Comparison of ENCODE assay signal across 19 cellular contexts in genomic region chr2:159262904-159263303, GRCh38. TPM values are rescaled to one million over a fixed set of nuclear protein-coding genes. Genes with fewer than 3 reads are reported as not detected.
DNase-seq lines count a peak whose midpoint lies in the region; ATAC-seq and TF ChIP-seq lines count a peak whose summit lies in the region.
"Had no signal": no experiment of that assay in that cellular context is flagged by ENCODE, and none has a peak within 500 bp of the region (broad histone marks: within the 10 kb centered on the region; RNA-seq: fewer than 3 reads in every experiment).

No MANE protein-coding gene starts in this region.

- H3K9ac ChIP-seq in smooth muscle cell (ENCODE audit: low read depth), result no peak overlapping the region
- H3K9ac ChIP-seq: KMS-11 had no signal

- H3K27ac ChIP-seq in GM23338 (ENCODE audit: low read depth) (no peak overlapping the region), right cardiac atrium (ENCODE audit: low read length) (no peak overlapping the region), smooth muscle cell (ENCODE audit: low read depth) (peak overlapping the region; percentile 45)
- H3K27ac ChIP-seq: HL-60, KMS-11 had no signal

- H3K9me3 Mint-ChIP-seq in GM23338, result no peaks in the 10 kb centered on the region; the same call in 2 of the 3 replicates
- H3K9me3 Mint-ChIP-seq: CD8-positive, alpha-beta memory T cell; H9 had no signal

- H3K27ac Mint-ChIP-seq in GM23338, result peak overlapping the region; percentile 17; the same call in 1 of the 2 replicates
- H3K27ac Mint-ChIP-seq: CD8-positive, alpha-beta memory T cell; H9 had no signal

- no peaks in the 10 kb centered on the region for H4K20me1 ChIP-seq in GM23338 (replicated peaks; ENCODE audit: insufficient read depth)
- no peaks in the 10 kb centered on the region for H4K20me1 ChIP-seq in smooth muscle cell (ENCODE audit: low read depth)

- no peak overlapping the region for H2AFZ ChIP-seq in GM23338
- H2AFZ ChIP-seq in smooth muscle cell (ENCODE audit: low read depth), result no peak overlapping the region

- no peak overlapping the region for H3K4me3 Mint-ChIP-seq in GM23338
- H3K4me3 Mint-ChIP-seq: CD8-positive, alpha-beta memory T cell; H9 had no signal

- intact Hi-C loops in Right ventricle myocardium superior (cut with DNase I), result no loop called here
- intact Hi-C loops in right cardiac atrium (cut with DNase I), result no loop called here

- H3K36me3 ChIP-seq in GM23338 (ENCODE audit: insufficient read depth), result no peaks in the 10 kb centered on the region
- H3K36me3 ChIP-seq in smooth muscle cell (ENCODE audit: low read depth), result no peaks in the 10 kb centered on the region

- no peaks in the 10 kb centered on the region for H3K9me3 ChIP-seq in right cardiac atrium (ENCODE audit: control insufficient read depth, low read length)
- H3K9me3 ChIP-seq in smooth muscle cell (replicated peaks; ENCODE audit: low read depth), result no peaks in the 10 kb centered on the region

- H3K36me3 Mint-ChIP-seq in GM23338 (ENCODE audit: low read depth), result peaks cover 3% of the 10 kb centered on the region; the same call in 1 of the 3 replicates

- no peak overlapping the region for H3K4me2 ChIP-seq in GM23338
- peak overlapping the region; percentile 36 for H3K4me2 ChIP-seq in smooth muscle cell
- H3K4me2 ChIP-seq: KMS-11 had no signal

- WGBS in right cardiac atrium, result 51% methylated on average over 5 of the region's 5 CpGs
- 17% methylated on average over 5 of the region's 5 CpGs for whole genome bisulfite sequencing in smooth muscle cell (ENCODE audit: low lambda C conversion rate)

- H3K79me2 ChIP-seq in GM23338 (replicated peaks; ENCODE audit: insufficient read depth), result no peaks in the 10 kb centered on the region
- peaks cover 9% of the 10 kb centered on the region for H3K79me2 ChIP-seq in smooth muscle cell (ENCODE audit: low read depth)

- no peak for ATAC-seq in GM23338
- ATAC-seq in Right ventricle myocardium superior (ENCODE audit: poor library complexity), result peak; percentile 94
- ATAC-seq in right cardiac atrium, result peak; percentile 79 to 90

- peaks cover 7% of the 10 kb centered on the region; the same call in 2 of the 3 replicates for H3K4me1 Mint-ChIP-seq in GM23338

- H3K4me3 ChIP-seq in GM23338 (no peak overlapping the region), right cardiac atrium (ENCODE audit: low read length) (no peak overlapping the region), smooth muscle cell (no peak overlapping the region)

- no peaks in the 10 kb centered on the region for H3F3A ChIP-seq in GM23338 (replicated peaks; ENCODE audit: low read depth)
- peaks cover 3% of the 10 kb centered on the region for H3F3A ChIP-seq in smooth muscle cell (ENCODE audit: low read depth)

- peaks cover 5% of the 10 kb centered on the region for H3K27me3 Mint-ChIP-seq in GM23338 (ENCODE audit: insufficient read depth, low read depth, poor library complexity)
- H3K27me3 Mint-ChIP-seq: CD8-positive, alpha-beta memory T cell had no signal

- TF ChIP-seq CTCF in GM23338 (conservative IDR thresholded peaks at IDR 0.05; ENCODE audit: low read depth in 2 of 2) (no peak), smooth muscle cell (IDR thresholded peaks at IDR 0.05; ENCODE audit: borderline replicate concordance, insufficient read depth, poor library complexity, severe bottlenecking) (no peak)

- H3K4me1 ChIP-seq in GM23338 (ENCODE audit: insufficient read depth) (no peaks in the 10 kb centered on the region), right cardiac atrium (ENCODE audit: control insufficient read depth, insufficient read depth, low read length) (no peaks in the 10 kb centered on the region), smooth muscle cell (ENCODE audit: low read depth) (no peaks in the 10 kb centered on the region)

- DNase-seq in GM23338 (ENCODE audit: low spot score), result no peak
- DNase-seq in Right ventricle myocardium superior, result no peak
- no peak for DNase-seq in right cardiac atrium
- DNase-seq in smooth muscle cell (lab: John Stamatoyannopoulos, UW; ENCODE audit: unreplicated experiment), result no peak
- DNase-seq in ureter (ENCODE audit: low spot score), result no peak
- DNase-seq in kidney tubule cell (ENCODE audit: low spot score), result no peak
- no peak for DNase-seq in SW 1271 (lab: John Stamatoyannopoulos, UW)
- DNase-seq: C1 segment of cervical spinal cord; CD8-positive, alpha-beta memory T cell; DMS53; H9; NCI-H1417; NCI-H187 treated with DMSO at 0.1 percent for 48 hours; NCI-H2227 treated with DMSO at 0.1 percent for 48 hours; NCI-H510A treated with DMSO at 0.1 percent for 48 hours; NCI-H82; RPMI8226 had no signal

- H3K27me3 ChIP-seq in GM23338 (ENCODE audit: insufficient read depth) (no peaks in the 10 kb centered on the region), right cardiac atrium (ENCODE audit: control insufficient read depth, insufficient read depth) (no peaks in the 10 kb centered on the region), smooth muscle cell (ENCODE audit: low read depth) (no peaks in the 10 kb centered on the region)

- H3K9me2 ChIP-seq in GM23338 (ENCODE audit: insufficient read depth), result no peaks in the 10 kb centered on the region

TF ChIP-seq in GM23338, 12 proteins besides CTCF, POLR2A, EP300 and RAD21:
- TF ChIP-seq POLR2AphosphoS5 (IDR thresholded peaks at IDR 0.05; ENCODE audit: low read depth) (no peak), STAT1 (IDR thresholded peaks at IDR 0.05; ENCODE audit: unreplicated experiment) (no peak), ZNF114 (CRISPR knock-in tag; IDR thresholded peaks at IDR 0.05) (no peak)
- TF ChIP-seq, protein P1, sequence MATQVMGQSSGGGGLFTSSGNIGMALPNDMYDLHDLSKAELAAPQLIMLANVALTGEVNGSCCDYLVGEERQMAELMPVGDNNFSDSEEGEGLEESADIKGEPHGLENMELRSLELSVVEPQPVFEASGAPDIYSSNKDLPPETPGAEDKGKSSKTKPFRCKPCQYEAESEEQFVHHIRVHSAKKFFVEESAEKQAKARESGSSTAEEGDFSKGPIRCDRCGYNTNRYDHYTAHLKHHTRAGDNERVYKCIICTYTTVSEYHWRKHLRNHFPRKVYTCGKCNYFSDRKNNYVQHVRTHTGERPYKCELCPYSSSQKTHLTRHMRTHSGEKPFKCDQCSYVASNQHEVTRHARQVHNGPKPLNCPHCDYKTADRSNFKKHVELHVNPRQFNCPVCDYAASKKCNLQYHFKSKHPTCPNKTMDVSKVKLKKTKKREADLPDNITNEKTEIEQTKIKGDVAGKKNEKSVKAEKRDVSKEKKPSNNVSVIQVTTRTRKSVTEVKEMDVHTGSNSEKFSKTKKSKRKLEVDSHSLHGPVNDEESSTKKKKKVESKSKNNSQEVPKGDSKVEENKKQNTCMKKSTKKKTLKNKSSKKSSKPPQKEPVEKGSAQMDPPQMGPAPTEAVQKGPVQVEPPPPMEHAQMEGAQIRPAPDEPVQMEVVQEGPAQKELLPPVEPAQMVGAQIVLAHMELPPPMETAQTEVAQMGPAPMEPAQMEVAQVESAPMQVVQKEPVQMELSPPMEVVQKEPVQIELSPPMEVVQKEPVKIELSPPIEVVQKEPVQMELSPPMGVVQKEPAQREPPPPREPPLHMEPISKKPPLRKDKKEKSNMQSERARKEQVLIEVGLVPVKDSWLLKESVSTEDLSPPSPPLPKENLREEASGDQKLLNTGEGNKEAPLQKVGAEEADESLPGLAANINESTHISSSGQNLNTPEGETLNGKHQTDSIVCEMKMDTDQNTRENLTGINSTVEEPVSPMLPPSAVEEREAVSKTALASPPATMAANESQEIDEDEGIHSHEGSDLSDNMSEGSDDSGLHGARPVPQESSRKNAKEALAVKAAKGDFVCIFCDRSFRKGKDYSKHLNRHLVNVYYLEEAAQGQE (IDR thresholded peaks at IDR 0.05; ENCODE audit: unreplicated experiment), result no peak

RNA-seq across cellular contexts. Expression of gene WDSUB1, which starts 23.6 kb away (rescaled TPM):
- 6.3 and 9.9 TPM in 2 replicates for total RNA-seq in GM23338 (2014; rRNA removed; shearing (Covaris generic))
- polyA plus RNA-seq in GM23338 (2016; fragmentation: Nextera tagmentation; extraction: Ambion mirVana), result 12.2 and 14.9 TPM in 2 replicates
- total RNA-seq in Right ventricle myocardium superior, result 10.8 TPM
- 10 to 100 TPM in 1 of 4 donors, 1 to 10 TPM in 3; 6.1 to 10.4 (median 9.5) TPM for total RNA-seq in right cardiac atrium
- polyA plus RNA-seq in right cardiac atrium, result 8.9 TPM
- total RNA-seq in smooth muscle cell, result 4.3 and 4.6 TPM in 2 replicates
- polyA plus RNA-seq in smooth muscle cell, result 3.6 and 6.3 TPM in 2 replicates
- total RNA-seq in ureter, result 12.8 TPM
